ENCODE assay signal across 24 cellular contexts in the genomic region with DNA sequence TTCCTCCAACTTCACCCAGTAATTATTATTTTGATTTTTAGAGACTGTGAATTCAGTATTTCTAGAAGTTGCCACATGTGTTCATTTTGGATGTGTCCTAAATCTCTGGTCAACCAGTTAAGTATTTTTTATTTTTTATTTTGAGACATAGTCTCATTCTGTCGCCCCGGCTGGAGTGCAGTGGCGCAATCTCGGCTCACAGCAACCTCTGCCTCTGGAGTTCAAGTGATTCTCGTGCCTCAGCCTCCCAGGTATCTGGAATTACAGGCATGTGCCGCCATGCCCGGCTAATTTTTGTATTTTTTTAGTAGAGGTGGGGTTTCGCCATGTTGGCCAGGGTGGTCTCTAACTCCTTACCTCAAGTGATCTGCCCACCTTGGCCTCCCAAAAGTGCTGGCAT. TPM values are rescaled to one million over a fixed set of nuclear protein-coding genes. Genes with fewer than 3 reads are reported as not detected.
DNase-seq lines count a peak whose midpoint lies in the region; ATAC-seq, FAIRE-seq and TF ChIP-seq lines count a peak whose summit lies in the region.
"Had no signal": no experiment of that assay in that cellular context is flagged by ENCODE, and none has a peak within 500 bp of the region (broad histone marks: within the 10 kb centered on the region; RNA-seq: fewer than 3 reads in every experiment).

No MANE protein-coding gene starts in this region.

- DNase-seq in SK-N-SH (no peak), OCI-LY7 (ENCODE audit: low spot score) (no peak), H1 (ENCODE audit: low read depth in 1 of 2, low spot score in 2 of 2) (no peak), progenitor cell of endocrine pancreas (ENCODE audit: low spot score, unreplicated experiment) (no peak), hippocampal formation (lab: John Stamatoyannopoulos, UW) (no peak), stomach (no peak), germinal center (ENCODE audit: low spot score) (no peak)
- DNase-seq: activated CD4-positive, alpha-beta memory T cell treated with anti-CD3 and anti-CD28 coated beads, Interleukin-2, amount 10 ng/mL, durations not matched to agents 7 days and 5 days; activated T-cell treated with anti-CD3 and anti-CD28 coated beads, Interleukin-2, amount 50 U/mL, for 24 hours; caudate nucleus; effector CD8-positive, alpha-beta T cell; head of caudate nucleus; KBM-7; kidney; NCI-H2029; NCI-H446 treated with DMSO at 0.1 percent for 48 hours; nucleus accumbens; stimulated activated CD4-positive, alpha-beta T cell treated with anti-CD3 and anti-CD28 coated beads, Interleukin-1b, Interleukin-23, amount 100 ng/mL, for 48 hours; stimulated activated naive CD8-positive, alpha-beta T cell treated with anti-CD3 and anti-CD28 coated beads, Interleukin-15, Interleukin-2, amounts not matched to agents 100 U/mL and 50 U/mL, for 24 hours; WERI-Rb-1 had no signal

- peaks cover 46% of the 10 kb centered on the region for H3F3A ChIP-seq in SK-N-SH (replicated peaks; ENCODE audit: insufficient read depth)

- WGBS in SK-N-SH (ENCODE audit: low lambda C conversion rate), result 93% methylated on average over 8 of the region's 8 CpGs
- 95% methylated on average over 8 of the region's 8 CpGs; no CpG with 5 or more reads in 1 of the 2 experiments for WGBS in H1 (ENCODE audit: extremely low coverage in 1 of 2, insufficient coverage in 1 of 2, insufficient read length in 1 of 2, insufficient replicate concordance in 2 of 2, low coverage in 1 of 2, low lambda C conversion rate in 2 of 2, missing lambda C conversion rate in 1 of 2), 2 experiments
- 86 to 97% (median 94%) methylated on average over 8 of the region's 8 CpGs for WGBS in stomach, 5 donors

- no peaks in the 10 kb centered on the region for H3K9me2 ChIP-seq in SK-N-SH
- no peaks in the 10 kb centered on the region for H3K9me2 ChIP-seq in OCI-LY7 (ENCODE audit: insufficient read depth, low read length)

- H3K36me3 Mint-ChIP-seq in progenitor cell of endocrine pancreas (ENCODE audit: insufficient read depth), result no peaks in the 10 kb centered on the region

- no peak overlapping the region for H3K18ac ChIP-seq in H1 (ENCODE audit: extremely low read depth, low read length)

- no peak overlapping the region for H4K91ac ChIP-seq in H1 (replicated peaks; ENCODE audit: insufficient read length, low read length)

- H3K27ac Mint-ChIP-seq in progenitor cell of endocrine pancreas, result peak overlapping the region; percentile 56
- H3K27ac Mint-ChIP-seq: activated T-cell treated with anti-CD3 and anti-CD28 coated beads, Interleukin-2, amount 50 U/mL, for 24 hours had no signal

- TF ChIP-seq EP300 in SK-N-SH (IDR thresholded peaks at IDR 0.05; ENCODE audit: borderline replicate concordance in 1 of 2, low read depth in 1 of 2, low read length in 1 of 2), result no peak
- TF ChIP-seq EP300 in H1 (IDR thresholded peaks at IDR 0.05; ENCODE audit: borderline replicate concordance in 1 of 2, low read depth in 2 of 2, low read length in 2 of 2), result no peak
- no peak for TF ChIP-seq EP300 in stomach (IDR thresholded peaks at IDR 0.05)

- H3K27me3 ChIP-seq in SK-N-SH (ENCODE audit: insufficient read depth) (no peaks in the 10 kb centered on the region), H1 (replicated peaks in 1 of 4; ENCODE audit: control insufficient read depth in 3 of 4, extremely low read depth in 1 of 4, insufficient read depth in 3 of 4, low read length in 3 of 4) (no peaks in the 10 kb centered on the region), stomach (no peaks in the 10 kb centered on the region)

- no peak overlapping the region for H2BK15ac ChIP-seq in H1 (ENCODE audit: low read length)

- no peak for ATAC-seq in SK-N-SH treated with all-trans-retinoic acid at 6 μM for 48 hours
- ATAC-seq: sciatic nerve; stimulated activated naive CD8-positive, alpha-beta T cell treated with anti-CD3 and anti-CD28 coated beads, Interleukin-15, Interleukin-2, amounts not matched to agents 100 U/mL and 50 U/mL, for 24 hours had no signal

- H3K4me3 ChIP-seq in SK-N-SH (ENCODE audit: low read depth in 2 of 2, low read length in 1 of 2), result no peak overlapping the region
- no peak overlapping the region for H3K4me3 ChIP-seq in OCI-LY7 (ENCODE audit: low read depth, low read length, poor library complexity, severe bottlenecking)
- no peak overlapping the region for H3K4me3 ChIP-seq in H1 (ENCODE audit: extremely low read depth in 1 of 4, insufficient read depth in 2 of 4, low read depth in 3 of 4, low read length in 4 of 4)
- no peak overlapping the region for H3K4me3 ChIP-seq in stomach

- H3K9me3 Mint-ChIP-seq in progenitor cell of endocrine pancreas (ENCODE audit: low read depth), result no peaks in the 10 kb centered on the region
- H3K9me3 Mint-ChIP-seq: activated T-cell treated with anti-CD3 and anti-CD28 coated beads, Interleukin-2, amount 50 U/mL, for 24 hours had no signal

- H3K9ac ChIP-seq in SK-N-SH (no peak overlapping the region), H1 (replicated peaks in 1 of 4; ENCODE audit: extremely low read depth in 1 of 4, low read depth in 3 of 4, low read length in 3 of 4) (no peak overlapping the region)

- H2BK20ac ChIP-seq in H1 (ENCODE audit: low read length), result no peak overlapping the region

- H4K8ac ChIP-seq in H1 (ENCODE audit: extremely low read depth, insufficient read depth, low read length), result no peak overlapping the region

- H3K4me1 ChIP-seq in SK-N-SH (ENCODE audit: control insufficient read depth in 1 of 2, insufficient read depth in 2 of 2, low read depth in 1 of 2, low read length in 1 of 2) (peaks cover 8 to 43% of the 10 kb centered on the region in 2 experiments), OCI-LY7 (ENCODE audit: insufficient read depth, low read length, poor library complexity, severe bottlenecking) (peaks cover 42% of the 10 kb centered on the region), H1 (replicated peaks in 1 of 4; ENCODE audit: control insufficient read depth in 3 of 4, insufficient read depth in 4 of 4, low read length in 3 of 4) (peaks cover 10 to 23% (median 13%) of the 10 kb centered on the region in 4 experiments), stomach (peaks cover 30 to 76% (median 50%) of the 10 kb centered on the region in 4 donors)

- H3K23ac ChIP-seq in H1 (ENCODE audit: insufficient read length), result no peak overlapping the region

- H2BK120ac ChIP-seq in H1 (replicated peaks; ENCODE audit: low read depth, low read length), result no peak overlapping the region

- H4K20me1 ChIP-seq in SK-N-SH (ENCODE audit: insufficient read depth), result peaks cover 25% of the 10 kb centered on the region
- H4K20me1 ChIP-seq in OCI-LY7 (ENCODE audit: insufficient read depth, low read length), result no peaks in the 10 kb centered on the region
- H4K20me1 ChIP-seq in H1 (replicated peaks in 1 of 2; ENCODE audit: control insufficient read depth in 1 of 2, insufficient read depth in 2 of 2, low read length in 2 of 2), result peaks cover 3 to 5% of the 10 kb centered on the region in 2 experiments

- intact Hi-C loops in OCI-LY7 (cut with micrococcal nuclease; ENCODE audit: unreplicated experiment), result no loop called here
- intact Hi-C loops in stomach (cut with DNase I; ENCODE audit: low total_unique reads), result no loop called here

- H3K36me3 ChIP-seq in SK-N-SH (replicated peaks in 1 of 2; ENCODE audit: control insufficient read depth in 1 of 2, insufficient read depth in 2 of 2, low read length in 1 of 2), result peaks cover 0 to 19% of the 10 kb centered on the region in 2 experiments
- H3K36me3 ChIP-seq in OCI-LY7 (ENCODE audit: insufficient read depth, low read length), result no peaks in the 10 kb centered on the region
- H3K36me3 ChIP-seq in H1 (ENCODE audit: control insufficient read depth in 2 of 4, insufficient read depth in 4 of 4, low read length in 3 of 4), result no peaks in the 10 kb centered on the region; a peak in 1 of 8 replicates
- peaks cover 0 to 3% (median 0%) of the 10 kb centered on the region in 4 donors for H3K36me3 ChIP-seq in stomach

- H3K9me3 ChIP-seq in SK-N-SH (no peaks in the 10 kb centered on the region), OCI-LY7 (ENCODE audit: low read length) (no peaks in the 10 kb centered on the region; the same call in 1 of the 2 replicates), H1 (ENCODE audit: insufficient read depth in 2 of 2, low read depth in 1 of 2, low read length in 1 of 2) (no peaks in the 10 kb centered on the region), stomach (no peaks in the 10 kb centered on the region)

- FAIRE-seq in H1 (lab: Jason Lieb, UNC), result no peak
- FAIRE-seq: D721Med, kidney had no signal

- no peak overlapping the region for H2AFZ ChIP-seq in SK-N-SH (ENCODE audit: low read depth)
- no peak overlapping the region for H2AFZ ChIP-seq in OCI-LY7 (ENCODE audit: low read length)
- H2AFZ ChIP-seq in H1 (ENCODE audit: low read length), result no peak overlapping the region

- no peak overlapping the region for H3K14ac ChIP-seq in H1 (ENCODE audit: insufficient read length)

- no peak overlapping the region for H3K4ac ChIP-seq in H1 (replicated peaks; ENCODE audit: insufficient read length, low read depth, low read length)

- POLR2A ChIA-PET in SK-N-SH (lab: Yijun Ruan, JAX) (no interaction called here), OCI-LY7 (lab: Charles Lee) (interaction anchor here (1.6 to 3.6 kb wide), 2 partner anchors 14 kb away, joined by 4 to 27 read pairs; no protein-coding TSS in a partner anchor), H1 (lab: Charles Lee; ENCODE audit: partially characterized antibody) (interaction anchor here (0.6 to 3.0 kb wide), 4 partner anchors 9 to 108 kb away, joined by 3 to 22 read pairs (median 4); a partner anchor contains a TSS)

- no peak overlapping the region for H4K5ac ChIP-seq in H1 (ENCODE audit: insufficient read length, low read depth, low read length)

- CTCF ChIA-PET in SK-N-SH (lab: Yijun Ruan, JAX) (interaction anchor here (1.0 to 4.5 kb wide), 2 partner anchors 15 to 20 kb away, joined by 3 to 17 read pairs; no protein-coding TSS in a partner anchor), OCI-LY7 (lab: Charles Lee; ENCODE audit: unreplicated experiment) (no interaction called here), H1 (lab: Charles Lee; ENCODE audit: partially characterized antibody) (interaction anchor here (1.0 to 5.4 kb wide), 6 partner anchors 20 to 113 kb away, joined by 3 to 33 read pairs (median 11); no protein-coding TSS in a partner anchor)

- TF ChIP-seq POLR2A in H1 (IDR thresholded peaks at IDR 0.05; ENCODE audit: control extremely low read depth in 1 of 2, low read depth in 2 of 2, low read length in 2 of 2), result no peak
- no peak for TF ChIP-seq POLR2A in stomach (IDR thresholded peaks at IDR 0.05)

- peaks cover 84% of the 10 kb centered on the region for H3K79me2 ChIP-seq in SK-N-SH (ENCODE audit: insufficient read depth)
- peaks cover 26% of the 10 kb centered on the region for H3K79me2 ChIP-seq in OCI-LY7 (ENCODE audit: insufficient read depth, low read depth, low read length)
- H3K79me2 ChIP-seq in H1 (ENCODE audit: control insufficient read depth in 1 of 2, insufficient read depth in 2 of 2, low read length in 2 of 2), result peaks cover 0 to 73% of the 10 kb centered on the region in 2 experiments; a peak in 3 of 4 replicates

- H2BK5ac ChIP-seq in H1 (ENCODE audit: low read depth, low read length), result no peak overlapping the region

- no peak overlapping the region for H3K4me3 Mint-ChIP-seq in progenitor cell of endocrine pancreas (ENCODE audit: low read depth)
- H3K4me3 Mint-ChIP-seq: activated CD4-positive, alpha-beta memory T cell treated with anti-CD3 and anti-CD28 coated beads, Interleukin-2, amount 10 ng/mL, durations not matched to agents 7 days and 5 days; activated T-cell treated with anti-CD3 and anti-CD28 coated beads, Interleukin-2, amount 50 U/mL, for 24 hours had no signal

- H3K23me2 ChIP-seq in H1 (ENCODE audit: low read depth, low read length), result no peaks in the 10 kb centered on the region

- H3K4me2 ChIP-seq in SK-N-SH, result peak overlapping the region; percentile 74
- H3K4me2 ChIP-seq in OCI-LY7 (ENCODE audit: low read length), result no peak overlapping the region
- H3K4me2 ChIP-seq in H1 (ENCODE audit: insufficient read depth in 1 of 2, low read depth in 2 of 2, low read length in 2 of 2), result no peak overlapping the region

- TF ChIP-seq CTCF in SK-N-SH (IDR thresholded peaks at IDR 0.05) (no peak), OCI-LY7 (conservative IDR thresholded peaks at IDR 0.05; ENCODE audit: low read length) (no peak), H1 (IDR thresholded peaks at IDR 0.05; ENCODE audit: control extremely low read depth in 1 of 3, insufficient read depth in 1 of 3, low read depth in 1 of 3, low read length in 3 of 3) (no peak), progenitor cell of endocrine pancreas (IDR thresholded peaks at IDR 0.05; ENCODE audit: unreplicated experiment) (no peak), stomach (IDR thresholded peaks at IDR 0.05) (no peak)

- no peak overlapping the region for H2AK5ac ChIP-seq in H1 (ENCODE audit: low read depth, low read length)

- peaks cover 23% of the 10 kb centered on the region for H3K79me1 ChIP-seq in H1 (ENCODE audit: low read depth, low read length)

- no peak overlapping the region for H2BK12ac ChIP-seq in H1 (ENCODE audit: low read depth, low read length)

- TF ChIP-seq RAD21 in SK-N-SH (IDR thresholded peaks at IDR 0.05; ENCODE audit: low read length) (no peak), H1 (IDR thresholded peaks at IDR 0.05 in 1 of 2, conservative IDR thresholded peaks at IDR 0.05 in 1 of 2; ENCODE audit: low read depth in 2 of 2, low read length in 2 of 2) (no peak)

- no TSS peak for BruUV-seq in OCI-LY7 (replicated peaks; lab: Mats Ljungman, UMichigan)

- H3K27ac ChIP-seq in SK-N-SH (ENCODE audit: low read depth in 2 of 2, low read length in 1 of 2) (peak overlapping the region in 1 of 2 experiments; percentile 96; a peak in 3 of 4 replicates), OCI-LY7 (ENCODE audit: low read depth, low read length, poor library complexity, severe bottlenecking) (peak overlapping the region; percentile 26), H1 (ENCODE audit: low read depth, low read length) (no peak overlapping the region), stomach (no peak overlapping the region)
- H3K27ac ChIP-seq: 22Rv1 had no signal

- no peaks in the 10 kb centered on the region for H3K27me3 Mint-ChIP-seq in progenitor cell of endocrine pancreas
- H3K27me3 Mint-ChIP-seq: activated CD4-positive, alpha-beta memory T cell treated with anti-CD3 and anti-CD28 coated beads, Interleukin-2, amount 10 ng/mL, durations not matched to agents 7 days and 5 days; activated T-cell treated with anti-CD3 and anti-CD28 coated beads, Interleukin-2, amount 50 U/mL, for 24 hours had no signal

- no peak overlapping the region for H3K56ac ChIP-seq in H1 (replicated peaks; ENCODE audit: insufficient read length, low read depth, low read length)

- peaks cover 24% of the 10 kb centered on the region for H3K4me1 Mint-ChIP-seq in progenitor cell of endocrine pancreas (ENCODE audit: low read depth)

RNA-seq across cellular contexts. Expression of a gene that starts 8.0 kb away (rescaled TPM):
- polyA plus RNA-seq in SK-N-SH (2012; rRNA removed), result 37.6 and 45.9 TPM in 2 replicates
- 34.1 and 37.3 TPM in 2 replicates for polyA plus RNA-seq in SK-N-SH (2012; cell fraction: cytosol; rRNA removed)
- polyA plus RNA-seq in SK-N-SH (2012; cell fraction: nucleus; rRNA removed), result 141 and 172 TPM in 2 replicates
- 211 and 235 TPM in 2 replicates for total RNA-seq in OCI-LY7 (2014; rRNA removed; shearing (Covaris generic))
- total RNA-seq in OCI-LY7 (2022), result 220 and 236 TPM in 2 replicates
- 261 and 285 TPM in 2 replicates for total RNA-seq in H1 (2021; fragmentation: NEBNext Ultra II Directional; extraction: Animal tissue kit (Norgen Biotek cat#: 25700))
- polyA plus RNA-seq in H1 (2011; rRNA removed), result 57.6 and 59.8 TPM in 2 replicates
- polyA plus RNA-seq in H1 (2011; cell fraction: cytosol; rRNA removed), result 58.6 TPM
- polyA plus RNA-seq in H1 (2011; cell fraction: nucleus; rRNA removed), result 249 TPM
- polyA plus RNA-seq in H1 (2012, experiment 1 of 2), result 118 to 148 TPM (median 133 TPM) in 4 replicates
- polyA plus RNA-seq in H1 (2012, experiment 2 of 2), result 7.3 TPM
- 141 TPM for polyA plus RNA-seq in H1 (2013, experiment 1 of 2)
- polyA plus RNA-seq in H1 (2013, experiment 2 of 2), result 133 TPM
- polyA minus RNA-seq in H1 (2011; rRNA and poly(A)+ RNA removed), result 265 and 314 TPM in 2 replicates
- 150 TPM for polyA minus RNA-seq in H1 (2011; cell fraction: cytosol; rRNA and poly(A)+ RNA removed)
- polyA minus RNA-seq in H1 (2011; cell fraction: nucleus; rRNA and poly(A)+ RNA removed), result 618 TPM
- 241 and 285 TPM in 2 replicates for total RNA-seq in progenitor cell of endocrine pancreas
- total RNA-seq in stomach, result 100 to 1,000 TPM; 170 to 662 (median 401) TPM
- 10 to 100 TPM; 16.8 to 40.1 (median 26.8) TPM for polyA plus RNA-seq in stomach
